Comparison of ENCODE assay signal across 1 cellular context in genomic region chr4:77745792-77746191, GRCh38.
TF ChIP-seq lines count a peak whose summit lies in the region.

No MANE protein-coding gene starts in this region.

TF ChIP-seq in GM12878, 131 proteins besides CTCF, POLR2A, EP300 and RAD21:
- TF ChIP-seq IRF4 (IDR thresholded peaks at IDR 0.05; ENCODE audit: low read depth, low read length) (no peak), CHD1 (IDR thresholded peaks at IDR 0.05; ENCODE audit: low read depth, low read length) (no peak), FOS (IDR thresholded peaks at IDR 0.05; ENCODE audit: borderline replicate concordance, extremely low read depth, insufficient read length) (no peak), BHLHE40 (IDR thresholded peaks at IDR 0.05; ENCODE audit: borderline replicate concordance in 1 of 2, low read depth in 2 of 2, low read length in 1 of 2) (no peak), FOXM1 (IDR thresholded peaks at IDR 0.05; ENCODE audit: low read depth, low read length) (no peak), SP1 (IDR thresholded peaks at IDR 0.05; ENCODE audit: low read depth, low read length) (no peak), GABPA (IDR thresholded peaks at IDR 0.05; ENCODE audit: low read depth) (no peak), ZNF207 (IDR thresholded peaks at IDR 0.05; ENCODE audit: borderline replicate concordance) (no peak), ZSCAN29 (IDR thresholded peaks at IDR 0.05) (no peak), ZZZ3 (IDR thresholded peaks at IDR 0.05; ENCODE audit: control insufficient read depth, insufficient read length, low read depth) (no peak), NR2C1 (IDR thresholded peaks at IDR 0.05) (no peak), EZH2 (IDR thresholded peaks at IDR 0.05; ENCODE audit: borderline replicate concordance, control insufficient read depth, low read depth, low read length) (no peak), BCLAF1 (IDR thresholded peaks at IDR 0.05) (no peak), PRDM15 (CRISPR knock-in tag; IDR thresholded peaks at IDR 0.05) (no peak), MTA2 (IDR thresholded peaks at IDR 0.05; ENCODE audit: low read depth) (no peak), SIX5 (IDR thresholded peaks at IDR 0.05; ENCODE audit: low read depth, low read length, severe bottlenecking) (no peak), ZNF274 (IDR thresholded peaks at IDR 0.05; ENCODE audit: insufficient read depth, insufficient read length) (no peak), CBX5 (IDR thresholded peaks at IDR 0.05; ENCODE audit: low read depth) (no peak)
- TF ChIP-seq, protein P1, sequence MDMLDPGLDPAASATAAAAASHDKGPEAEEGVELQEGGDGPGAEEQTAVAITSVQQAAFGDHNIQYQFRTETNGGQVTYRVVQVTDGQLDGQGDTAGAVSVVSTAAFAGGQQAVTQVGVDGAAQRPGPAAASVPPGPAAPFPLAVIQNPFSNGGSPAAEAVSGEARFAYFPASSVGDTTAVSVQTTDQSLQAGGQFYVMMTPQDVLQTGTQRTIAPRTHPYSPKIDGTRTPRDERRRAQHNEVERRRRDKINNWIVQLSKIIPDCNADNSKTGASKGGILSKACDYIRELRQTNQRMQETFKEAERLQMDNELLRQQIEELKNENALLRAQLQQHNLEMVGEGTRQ (IDR thresholded peaks at IDR 0.05; ENCODE audit: borderline replicate concordance, low read depth, low read length) = no peak
